ENCODE assay signal across 25 cellular contexts in the genomic region with DNA sequence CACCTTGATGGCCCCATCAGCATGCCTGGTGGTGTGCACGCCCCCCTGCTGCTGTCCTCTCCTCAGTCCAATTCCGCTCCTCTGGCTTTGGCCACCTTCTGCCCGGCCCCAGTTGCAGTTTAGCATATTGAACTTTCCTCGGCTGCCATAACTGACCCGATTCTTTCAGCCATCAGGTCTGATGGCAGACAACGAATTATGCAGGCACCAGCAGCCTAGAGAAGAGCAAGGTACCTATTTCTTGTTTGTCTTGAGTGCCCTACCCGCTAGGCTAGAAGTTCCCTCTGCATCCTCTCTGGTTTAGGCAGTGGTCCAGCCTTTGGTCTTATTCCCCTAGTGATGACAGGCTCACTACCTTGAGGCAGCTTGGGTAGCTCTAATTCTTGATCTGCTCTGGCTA.
"Had no signal": no experiment of that assay in that cellular context is flagged by ENCODE, and none has a peak within 500 bp of the region (broad histone marks: within the 10 kb centered on the region; RNA-seq: fewer than 3 reads in every experiment).

No MANE protein-coding gene starts in this region.

- H3K9me3 ChIP-seq: esophagus muscularis mucosa, left lung, lower lobe of right lung, pancreas, prostate gland, sigmoid colon, stomach, thyroid gland had no signal

- H3K36me3 Mint-ChIP-seq: activated CD4-positive, alpha-beta memory T cell treated with anti-CD3 and anti-CD28 coated beads for 36 hours; natural killer cell had no signal

- H3K9me3 Mint-ChIP-seq: activated CD4-positive, alpha-beta memory T cell treated with anti-CD3 and anti-CD28 coated beads for 36 hours; activated CD4-positive, alpha-beta T cell treated with anti-CD3 and anti-CD28 coated beads, Interleukin-2, amount 10 ng/mL, durations not matched to agents 24 days and 14 days; activated naive CD4-positive, alpha-beta T cell treated with anti-CD3 and anti-CD28 coated beads, Interleukin-2, amount 50 U/mL, for 72 hours; activated T-cell treated with anti-CD3 and anti-CD28 coated beads, Interleukin-2, amount 50 U/mL, for 4 hours; activated T-helper 2 cell treated with anti-CD3 and anti-CD28 coated beads, Interferon-gamma antibody, Interleukin-2, Interleukin-4, amounts not matched to agents 10 μg/mL and 5 μg/mL and 100 μg/mL, durations not matched to agents 14 hours and 24 hours and 36 hours; natural killer cell had no signal

- H3K27ac Mint-ChIP-seq: activated CD4-positive, alpha-beta memory T cell treated with anti-CD3 and anti-CD28 coated beads for 36 hours; activated CD4-positive, alpha-beta T cell treated with anti-CD3 and anti-CD28 coated beads, Interleukin-2, amount 10 ng/mL, durations not matched to agents 24 days and 14 days; activated naive CD4-positive, alpha-beta T cell treated with anti-CD3 and anti-CD28 coated beads, Interleukin-2, amount 50 U/mL, for 72 hours; activated T-helper 2 cell treated with anti-CD3 and anti-CD28 coated beads, Interferon-gamma antibody, Interleukin-2, Interleukin-4, amounts not matched to agents 10 μg/mL and 5 μg/mL and 100 μg/mL, durations not matched to agents 14 hours and 24 hours and 36 hours; natural killer cell; stimulated activated memory B cell treated with anti-CD40 and anti-IgM and Interleukin-4, amounts not matched to agents 10 μg/mL and 1 μg/mL and 100 μg/mL, for 72 hours; T-helper 17 cell had no signal

- H3K4me3 Mint-ChIP-seq: activated CD4-positive, alpha-beta memory T cell treated with anti-CD3 and anti-CD28 coated beads for 36 hours; activated CD4-positive, alpha-beta T cell treated with anti-CD3 and anti-CD28 coated beads, Interleukin-2, amount 10 ng/mL, durations not matched to agents 24 days and 14 days; activated T-cell treated with anti-CD3 and anti-CD28 coated beads, Interleukin-2, amount 50 U/mL, for 4 hours; natural killer cell; stimulated activated memory B cell treated with anti-CD40 and anti-IgM and Interleukin-4, amounts not matched to agents 10 μg/mL and 1 μg/mL and 100 μg/mL, for 72 hours; T-helper 17 cell had no signal

- ATAC-seq: activated naive CD4-positive, alpha-beta T cell treated with anti-CD3 and anti-CD28 coated beads, Interleukin-2, amount 50 U/mL, for 72 hours; activated T-cell treated with anti-CD3 and anti-CD28 coated beads, Interleukin-2, amount 50 U/mL, for 4 hours; left lung; lower lobe of right lung; natural killer cell; pancreas; stimulated activated memory B cell treated with anti-CD40 and anti-IgM and Interleukin-4, amounts not matched to agents 10 μg/mL and 1 μg/mL and 100 μg/mL, for 72 hours; T-helper 17 cell had no signal

- H3K36me3 ChIP-seq: thyroid gland had no signal

- H3K4me3 ChIP-seq: esophagus muscularis mucosa, left lung, lower lobe of right lung, pancreas, prostate gland, sigmoid colon, stomach, thyroid gland had no signal

- DNase-seq: activated CD4-positive, alpha-beta memory T cell treated with anti-CD3 and anti-CD28 coated beads for 36 hours; activated CD4-positive, alpha-beta T cell treated with anti-CD3 and anti-CD28 coated beads, Interleukin-2, amount 10 ng/mL, durations not matched to agents 24 days and 14 days; activated CD4-positive, CD25-positive, alpha-beta regulatory T cell treated with anti-CD3 and anti-CD28 coated beads, Interleukin-2, amount 50 U/mL, for 72 hours; activated T-cell treated with anti-CD3 and anti-CD28 coated beads, Interleukin-2, amount 50 U/mL, for 4 hours; dermis blood vessel endothelial cell; effector CD4-positive, alpha-beta T cell; foreskin melanocyte; left lung; lower lobe of right lung; mesenchymal stem cell; natural killer cell; retina; sigmoid colon; small intestine; stimulated activated CD4-positive, alpha-beta T cell treated with anti-CD3 and anti-CD28 coated beads, Interleukin-4, amount 100 ng/mL, for 24 hours; stomach; T-helper 17 cell; T1000; thyroid gland had no signal

- H3K4me1 Mint-ChIP-seq: activated CD4-positive, alpha-beta T cell treated with anti-CD3 and anti-CD28 coated beads, Interleukin-2, amount 10 ng/mL, durations not matched to agents 24 days and 14 days; natural killer cell had no signal

- H3K27ac ChIP-seq: esophagus muscularis mucosa, lower lobe of right lung, pancreas, sigmoid colon, stomach, thyroid gland had no signal

- H3K27me3 Mint-ChIP-seq: activated CD4-positive, alpha-beta memory T cell treated with anti-CD3 and anti-CD28 coated beads for 36 hours; activated CD4-positive, alpha-beta T cell treated with anti-CD3 and anti-CD28 coated beads, Interleukin-2, amount 10 ng/mL, durations not matched to agents 24 days and 14 days; T-helper 17 cell had no signal

- H3K27me3 ChIP-seq: esophagus muscularis mucosa, left lung, pancreas, sigmoid colon, stomach, thyroid gland had no signal
